ENCODE assay signal across 34 cellular contexts in genomic region chr16:78464833-78465232, GRCh38.
"Had no signal": no experiment of that assay in that cellular context is flagged by ENCODE, and none has a peak within 500 bp of the region (broad histone marks: within the 10 kb centered on the region; RNA-seq: fewer than 3 reads in every experiment).

No MANE protein-coding gene starts in this region.

- H3K36me3 ChIP-seq: MG63 had no signal

- H3K27me3 ChIP-seq: MG63 had no signal

- DNase-seq: Karpas-422, Kasumi-1, MG63, MM.1S, MV-4-11, NCI-H1048, NCI-H1092, NCI-H1092 treated with DMSO at 0.1 percent for 48 hours, NCI-H1105, NCI-H1105 treated with DMSO at 0.1 percent for 48 hours, NCI-H1417, NCI-H1417 treated with DMSO at 0.1 percent for 48 hours, NCI-H1436, NCI-H1436 treated with DMSO at 0.1 percent for 48 hours, NCI-H146, NCI-H1694, NCI-H1694 treated with DMSO at 0.1 percent for 48 hours, NCI-H187, NCI-H187 treated with DMSO at 0.1 percent for 48 hours, NCI-H1930, NCI-H2029, NCI-H2029 treated with DMSO at 0.1 percent for 48 hours, NCI-H2081, NCI-H2081 treated with DMSO at 0.1 percent for 48 hours, NCI-H2107, NCI-H2171, NCI-H2227 treated with DMSO at 0.1 percent for 48 hours, NCI-H226, NCI-H345, NCI-H446, NCI-H446 treated with DMSO at 0.1 percent for 48 hours, NCI-H510A, NCI-H510A treated with DMSO at 0.1 percent for 48 hours, NCI-H524 had no signal

- H3K9me3 ChIP-seq: MG63 had no signal

- H3K4me3 ChIP-seq: MG63 had no signal
